Comparison of ENCODE assay signal across 8 cellular contexts in genomic region chr1:9249534-9250335, GRCh38. TPM values are rescaled to one million over a fixed set of nuclear protein-coding genes. Genes with fewer than 3 reads are reported as not detected.
A peak's percentile ranks its signal among the peaks of the same experiment; 100 is the strongest.
DNase-seq lines count a peak whose midpoint lies in the region; FAIRE-seq and TF ChIP-seq lines count a peak whose summit lies in the region.

No MANE protein-coding gene starts in this region.

- H3K4me1 Mint-ChIP-seq in T-helper 2 cell treated with Interferon-gamma antibody and Interleukin-4, amounts not matched to agents 5 μg/mL and 100 μg/mL, for 36 hours (ENCODE audit: low read depth) = peaks cover 20% of the 10 kb centered on the region
- peaks cover 45% of the 10 kb centered on the region for H3K4me1 Mint-ChIP-seq in nephron

- intact Hi-C loops in A673 (cut with micrococcal nuclease; ENCODE audit: unreplicated experiment) = no loop called here

- TF ChIP-seq CTCF in A673 (conservative IDR thresholded peaks at IDR 0.05; ENCODE audit: low read depth, low read length) (peak; percentile 64), epithelial cell of proximal tubule (conservative IDR thresholded peaks at IDR 0.05; ENCODE audit: low read depth, low read length) (peak; percentile 82), nephron (IDR thresholded peaks at IDR 0.05; ENCODE audit: unreplicated experiment in 3 of 3) (peak; percentile 45 to 68 (median 57))

- no peak overlapping the region for H3K27ac Mint-ChIP-seq in T-helper 2 cell treated with Interferon-gamma antibody and Interleukin-4, amounts not matched to agents 5 μg/mL and 100 μg/mL, for 36 hours
- peak overlapping the region; percentile 62 to 79 (median 73) for H3K27ac Mint-ChIP-seq in nephron

- H3K4me1 ChIP-seq in A673 (ENCODE audit: insufficient read depth, low read length, poor library complexity, severe bottlenecking) = peaks cover 20% of the 10 kb centered on the region

- BruUV-seq in A673 (replicated peaks; lab: Mats Ljungman, UMichigan) = no TSS peak

- CTCF ChIA-PET in A673 (lab: Charles Lee) = interaction anchor here (1.0 kb wide), 1 partner anchor 139 kb away, joined by 5 read pairs; no protein-coding TSS in a partner anchor

- peaks cover 30% of the 10 kb centered on the region for H3K27me3 ChIP-seq in A673 (replicated peaks; ENCODE audit: insufficient read depth, low read depth, low read length, poor library complexity)

- no peaks in the 10 kb centered on the region for H3K27me3 Mint-ChIP-seq in T-helper 2 cell treated with Interferon-gamma antibody and Interleukin-4, amounts not matched to agents 5 μg/mL and 100 μg/mL, for 36 hours (ENCODE audit: low read depth)
- H3K27me3 Mint-ChIP-seq in nephron (ENCODE audit: low read depth) = no peaks in the 10 kb centered on the region

- H3K9me3 ChIP-seq in A673 (ENCODE audit: low read depth, low read length, poor library complexity, severe bottlenecking) = no peaks in the 10 kb centered on the region

- H3K9me3 Mint-ChIP-seq in T-helper 2 cell treated with Interferon-gamma antibody and Interleukin-4, amounts not matched to agents 5 μg/mL and 100 μg/mL, for 36 hours = no peaks in the 10 kb centered on the region
- no peaks in the 10 kb centered on the region for H3K9me3 Mint-ChIP-seq in nephron

- H3K4me3 ChIP-seq in A673 (ENCODE audit: low read depth, low read length, poor library complexity, severe bottlenecking) (no peak overlapping the region), epithelial cell of proximal tubule (ENCODE audit: low read depth, low read length) (no peak overlapping the region)

- no peak overlapping the region for H3K4me3 Mint-ChIP-seq in T-helper 2 cell treated with Interferon-gamma antibody and Interleukin-4, amounts not matched to agents 5 μg/mL and 100 μg/mL, for 36 hours
- H3K4me3 Mint-ChIP-seq in nephron = peak overlapping the region in 1 of 3 experiments; percentile 19

- peaks cover 21% of the 10 kb centered on the region for H3K36me3 Mint-ChIP-seq in T-helper 2 cell treated with Interferon-gamma antibody and Interleukin-4, amounts not matched to agents 5 μg/mL and 100 μg/mL, for 36 hours (ENCODE audit: low read depth)
- H3K36me3 Mint-ChIP-seq in nephron (ENCODE audit: low read depth) = peaks cover 23% of the 10 kb centered on the region

- no peaks in the 10 kb centered on the region for H3K36me3 ChIP-seq in A673 (ENCODE audit: insufficient read depth, low read length, poor library complexity, severe bottlenecking)

- POLR2A ChIA-PET in A673 (lab: Charles Lee; ENCODE audit: low non-redundant PET) = interaction anchor here (0.6 kb wide), 1 partner anchor 210 kb away, joined by 13 read pairs; no protein-coding TSS in a partner anchor

- no peak overlapping the region for H3K27ac ChIP-seq in A673 (ENCODE audit: low read depth, low read length, poor library complexity, severe bottlenecking)

- DNase-seq in A673 (ENCODE audit: low spot score) (peak; percentile 35), GM19239 (ENCODE audit: insufficient read length, low spot score) (peak; percentile 65), epithelial cell of proximal tubule (ENCODE audit: low read depth) (no peak), NCI-H1092 treated with DMSO at 0.1 percent for 48 hours (lab: John Stamatoyannopoulos, UW) (no peak), NCI-H1436 treated with DMSO at 0.1 percent for 48 hours (lab: John Stamatoyannopoulos, UW) (no peak)
- DNase-seq in T-helper 2 cell treated with Interferon-gamma antibody and Interleukin-4, amounts not matched to agents 5 μg/mL and 100 μg/mL, for 36 hours (ENCODE audit: low spot score) = peak; percentile 23
- no peak for DNase-seq in effector CD4-positive, alpha-beta T cell

- FAIRE-seq in GM19239 (lab: Jason Lieb, UNC) = no peak

RNA-seq across cellular contexts. Expression of gene H6PD, which starts 15.2 kb away (rescaled TPM):
- total RNA-seq in A673 (2021) = 6.2 and 10.6 TPM in 2 replicates
- 7.5 and 10.7 TPM in 2 replicates for total RNA-seq in epithelial cell of proximal tubule

RNA-seq across cellular contexts. Expression of gene SPSB1, which starts 43.0 kb away (rescaled TPM):
- total RNA-seq in A673 (2021) (7.5 and 11.8 TPM in 2 replicates), epithelial cell of proximal tubule (20.0 and 20.8 TPM in 2 replicates)

Comparison
In these comparisons a context has a peak if more than half of its experiments do, and no peak if none do; other contexts are left out.
1. DNase-seq: peak in A673 (single experiment), GM19239 (single experiment) and T-helper 2 cell treated with Interferon-gamma antibody and Interleukin-4, amounts not matched to agents 5 μg/mL and 100 μg/mL, for 36 hours (single experiment); none in epithelial cell of proximal tubule (single experiment), effector CD4-positive, alpha-beta T cell (single experiment), NCI-H1092 treated with DMSO at 0.1 percent for 48 hours (single experiment) and NCI-H1436 treated with DMSO at 0.1 percent for 48 hours (single experiment).
2. Peak in every context shown above with its lines, with median percentiles within 50 percentile points of each other: CTCF ChIP-seq.